1 cellular context compared by ENCODE assay signal in genomic region chr13:77176350-77176749, GRCh38.
TF ChIP-seq lines count a peak whose summit lies in the region.

No MANE protein-coding gene starts in this region.

TF ChIP-seq in endothelial cell of umbilical vein, 7 proteins besides CTCF, POLR2A, EP300 and RAD21 (continued from another document):
- TF ChIP-seq EZH2 (IDR thresholded peaks at IDR 0.05; ENCODE audit: borderline replicate concordance, low read depth, low read length, severe bottlenecking) (no peak), GATA2 (IDR thresholded peaks at IDR 0.05; ENCODE audit: insufficient read depth, insufficient read length, low read depth, low read length) (no peak), MYC (IDR thresholded peaks at IDR 0.05; ENCODE audit: low read depth, low read length) (no peak)
